13 cellular contexts compared by ENCODE assay signal in the genomic region with DNA sequence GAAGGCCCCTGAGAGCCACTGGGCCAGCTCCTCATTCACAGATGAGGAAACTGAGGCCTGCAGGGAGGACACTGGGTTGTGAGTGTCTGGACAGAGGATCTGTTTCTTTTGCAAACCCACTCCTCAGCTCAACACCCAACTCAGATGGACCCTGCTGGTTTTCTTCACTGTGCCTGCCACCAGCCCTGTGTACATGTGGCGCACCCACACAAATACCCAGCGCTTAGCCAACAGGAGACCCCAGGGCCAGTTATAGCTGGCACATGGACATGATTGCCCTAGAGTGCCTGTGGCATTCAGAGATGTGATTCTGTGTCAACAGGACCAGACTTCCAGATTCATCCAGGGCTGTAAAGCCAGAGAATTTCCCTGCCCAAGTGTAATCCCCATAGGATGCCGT.
"Had no signal": no experiment of that assay in that cellular context is flagged by ENCODE, and none has a peak within 500 bp of the region (broad histone marks: within the 10 kb centered on the region; RNA-seq: fewer than 3 reads in every experiment).

No MANE protein-coding gene starts in this region.

- H3K9ac ChIP-seq: neural progenitor cell, parathyroid adenoma had no signal

- H3K4me1 ChIP-seq: parathyroid adenoma had no signal

- H3K36me3 ChIP-seq: neural progenitor cell, suprapubic skin had no signal

- H3K9me3 ChIP-seq: suprapubic skin had no signal

- H3K4me3 ChIP-seq: hepatocyte, neural progenitor cell, suprapubic skin had no signal

- DNase-seq: activated CD4-positive, alpha-beta memory T cell treated with anti-CD3 and anti-CD28 coated beads for 36 hours; activated gamma-delta T cell; activated T-cell treated with anti-CD3 and anti-CD28 coated beads, Interleukin-2, amount 50 U/mL, for 48 hours; foreskin melanocyte; stimulated activated CD4-positive, alpha-beta T cell treated with anti-CD3 and anti-CD28 coated beads, Interleukin-2, amount 100 ng/mL, for 24 hours; stimulated activated naive CD4-positive, alpha-beta T cell; T-cell; T1000 had no signal

- H3K27me3 ChIP-seq: hepatocyte, neural progenitor cell, suprapubic skin had no signal

- H3K4me2 ChIP-seq: hepatocyte, neural progenitor cell had no signal

- H3K27ac ChIP-seq: hepatocyte, neural progenitor cell, parathyroid adenoma, suprapubic skin, VCaP had no signal

- ATAC-seq: T-cell had no signal
